ENCODE assay signal across 20 cellular contexts in genomic region chr5:1190915-1191314, GRCh38. TPM values are rescaled to one million over a fixed set of nuclear protein-coding genes. Genes with fewer than 3 reads are reported as not detected.
DNase-seq lines count a peak whose midpoint lies in the region; ATAC-seq and TF ChIP-seq lines count a peak whose summit lies in the region.
"Had no signal": no experiment of that assay in that cellular context is flagged by ENCODE, and none has a peak within 500 bp of the region (broad histone marks: within the 10 kb centered on the region; RNA-seq: fewer than 3 reads in every experiment).

No MANE protein-coding gene starts in this region.

- H4K20me1 ChIP-seq in DOHH2 (ENCODE audit: control insufficient read depth, insufficient read depth, low read depth, low read length) (no peaks in the 10 kb centered on the region), Loucy (ENCODE audit: insufficient read depth, low read length, poor library complexity, severe bottlenecking) (no peaks in the 10 kb centered on the region)

- no peak for ATAC-seq in GM21515 (IDR thresholded peaks at IDR 0.05; ENCODE audit: unreplicated experiment)
- no peak for ATAC-seq in naive thymus-derived CD8-positive, alpha-beta T cell

- H3K4me1 ChIP-seq in DOHH2 (ENCODE audit: control insufficient read depth, low read length) (peaks cover 7% of the 10 kb centered on the region), Loucy (ENCODE audit: insufficient read depth, low read length, poor library complexity, severe bottlenecking) (peaks cover 14% of the 10 kb centered on the region)

- no peaks in the 10 kb centered on the region for H3K9me3 ChIP-seq in DOHH2 (ENCODE audit: control insufficient read depth, insufficient read depth, low read length)
- H3K9me3 ChIP-seq in Loucy (ENCODE audit: insufficient read depth, low read depth, low read length), result no peaks in the 10 kb centered on the region

- H3K9me3 Mint-ChIP-seq in naive thymus-derived CD8-positive, alpha-beta T cell, result no peaks in the 10 kb centered on the region
- no peaks in the 10 kb centered on the region for H3K9me3 Mint-ChIP-seq in T-helper 2 cell treated with Interferon-gamma antibody and Interleukin-4, amounts not matched to agents 5 μg/mL and 100 μg/mL, for 36 hours

- no peak for TF ChIP-seq CTCF in DOHH2 (IDR thresholded peaks at IDR 0.05; ENCODE audit: low read depth, low read length, poor library complexity, severe bottlenecking)
- no peak for TF ChIP-seq CTCF in Loucy (conservative IDR thresholded peaks at IDR 0.05; ENCODE audit: low read length)

- POLR2A ChIA-PET in naive thymus-derived CD8-positive, alpha-beta T cell (lab: Charles Lee), result no interaction called here

- H3K9me2 ChIP-seq in DOHH2 (replicated peaks; ENCODE audit: control insufficient read depth, low read length) (no peaks in the 10 kb centered on the region), Loucy (replicated peaks; ENCODE audit: low read depth, low read length) (no peaks in the 10 kb centered on the region)

- H2AFZ ChIP-seq in Loucy (ENCODE audit: low read length), result 0 out of 2 replicates have a peak overlapping the region, but pooled peaks have one; percentile 47
- H2AFZ ChIP-seq: hepatocyte had no signal

- H3K4me1 Mint-ChIP-seq in naive thymus-derived CD8-positive, alpha-beta T cell, result peaks cover 0 to 3% (median 0%) of the 10 kb centered on the region in 4 donors
- H3K4me1 Mint-ChIP-seq in T-helper 2 cell treated with Interferon-gamma antibody and Interleukin-4, amounts not matched to agents 5 μg/mL and 100 μg/mL, for 36 hours (ENCODE audit: low read depth), result no peaks in the 10 kb centered on the region

- H3K36me3 ChIP-seq in DOHH2 (ENCODE audit: control insufficient read depth, low read length) (no peaks in the 10 kb centered on the region), Loucy (ENCODE audit: insufficient read depth, low read length) (no peaks in the 10 kb centered on the region)

- no peak overlapping the region for H3K9ac ChIP-seq in Loucy (ENCODE audit: low read depth, low read length, poor library complexity, severe bottlenecking)

- DNase-seq in SIG-M5 treated with dmso at 0.1 percent for 504 hours (lab: John Stamatoyannopoulos, UW; ENCODE audit: unreplicated experiment) (peak; percentile 73), mesenteric fat pad (ENCODE audit: low spot score) (peak; percentile 28), epidermal melanocyte (ENCODE audit: insufficient read length, low spot score) (no peak)
- DNase-seq in naive thymus-derived CD8-positive, alpha-beta T cell, result no peak
- DNase-seq in T-helper 2 cell treated with Interferon-gamma antibody and Interleukin-4, amounts not matched to agents 5 μg/mL and 100 μg/mL, for 36 hours (ENCODE audit: low spot score), result no peak
- DNase-seq: activated CD4-positive, alpha-beta T cell treated with anti-CD3 and anti-CD28 coated beads, Interleukin-2, amount 50 U/mL, for 48 hours; activated T-cell treated with anti-CD3 and anti-CD28 coated beads, Interleukin-2, amount 50 U/mL, for 48 hours; DMS153; effector memory CD4-positive, alpha-beta T cell; NCI-H1048; NCI-H2107; SHP77 treated with DMSO at 0.1 percent for 48 hours; substantia nigra; T-helper 9 cell had no signal

- no peak overlapping the region for H3K4me3 ChIP-seq in DOHH2 (ENCODE audit: low read length)
- H3K4me3 ChIP-seq in Loucy (ENCODE audit: low read length, poor library complexity, severe bottlenecking), result no peak overlapping the region
- H3K4me3 ChIP-seq: hepatocyte had no signal

- H3K27ac Mint-ChIP-seq in naive thymus-derived CD8-positive, alpha-beta T cell, result no peak overlapping the region
- no peak overlapping the region for H3K27ac Mint-ChIP-seq in T-helper 2 cell treated with Interferon-gamma antibody and Interleukin-4, amounts not matched to agents 5 μg/mL and 100 μg/mL, for 36 hours

- no peak overlapping the region for H3K27ac ChIP-seq in DOHH2 (ENCODE audit: low read depth, low read length)
- H3K27ac ChIP-seq: hepatocyte had no signal

- no peaks in the 10 kb centered on the region for H3K79me2 ChIP-seq in DOHH2 (ENCODE audit: control insufficient read depth, low read length)
- H3K79me2 ChIP-seq in Loucy (ENCODE audit: insufficient read depth, low read length), result no peaks in the 10 kb centered on the region
- H3K79me2 ChIP-seq: hepatocyte had no signal

- H3K27me3 ChIP-seq in DOHH2 (ENCODE audit: control insufficient read depth, low read length) (no peaks in the 10 kb centered on the region), Loucy (ENCODE audit: insufficient read depth, low read length, poor library complexity, severe bottlenecking) (no peaks in the 10 kb centered on the region)
- H3K27me3 ChIP-seq: hepatocyte had no signal

- H3K4me2 ChIP-seq in DOHH2 (ENCODE audit: low read length) (peak overlapping the region; percentile 31), Loucy (ENCODE audit: low read depth, low read length, poor library complexity, severe bottlenecking) (peak overlapping the region; percentile 3)
- H3K4me2 ChIP-seq: hepatocyte had no signal

- H3F3A ChIP-seq in DOHH2 (ENCODE audit: control insufficient read depth, insufficient read depth), result no peaks in the 10 kb centered on the region
- H3F3A ChIP-seq in Loucy (ENCODE audit: low read depth), result no peaks in the 10 kb centered on the region

- H3K27me3 Mint-ChIP-seq in naive thymus-derived CD8-positive, alpha-beta T cell, result peaks cover 17 to 42% (median 26%) of the 10 kb centered on the region in 5 donors
- peaks cover 14% of the 10 kb centered on the region for H3K27me3 Mint-ChIP-seq in T-helper 2 cell treated with Interferon-gamma antibody and Interleukin-4, amounts not matched to agents 5 μg/mL and 100 μg/mL, for 36 hours (ENCODE audit: low read depth)

- no peaks in the 10 kb centered on the region for H3K36me3 Mint-ChIP-seq in naive thymus-derived CD8-positive, alpha-beta T cell
- H3K36me3 Mint-ChIP-seq in T-helper 2 cell treated with Interferon-gamma antibody and Interleukin-4, amounts not matched to agents 5 μg/mL and 100 μg/mL, for 36 hours (ENCODE audit: low read depth), result no peaks in the 10 kb centered on the region

- H3K4me3 Mint-ChIP-seq in naive thymus-derived CD8-positive, alpha-beta T cell, result no peak overlapping the region
- no peak overlapping the region for H3K4me3 Mint-ChIP-seq in T-helper 2 cell treated with Interferon-gamma antibody and Interleukin-4, amounts not matched to agents 5 μg/mL and 100 μg/mL, for 36 hours

RNA-seq across cellular contexts. Expression of gene SLC6A19, which starts 10.5 kb away (rescaled TPM):
- total RNA-seq in mesenteric fat pad, result 0.32 TPM
- not detected for total RNA-seq in naive thymus-derived CD8-positive, alpha-beta T cell
- polyA plus RNA-seq in naive thymus-derived CD8-positive, alpha-beta T cell, result not detected
- total RNA-seq: bronchial epithelial cell, HT1080 had no signal

RNA-seq across cellular contexts. Expression of gene SLC6A18, which starts 34.3 kb away (rescaled TPM):
- not detected for total RNA-seq in mesenteric fat pad
- total RNA-seq in naive thymus-derived CD8-positive, alpha-beta T cell, result not detected
- not detected for polyA plus RNA-seq in naive thymus-derived CD8-positive, alpha-beta T cell
- total RNA-seq: bronchial epithelial cell, hepatocyte, HT1080 had no signal

Comparison
In these comparisons a context has a peak if more than half of its experiments do, and no peak if none do; other contexts are left out.
1. DNase-seq: peak in SIG-M5 treated with dmso at 0.1 percent for 504 hours (single experiment) and mesenteric fat pad (single experiment); none in epidermal melanocyte (single experiment), naive thymus-derived CD8-positive, alpha-beta T cell (0 of 10) and T-helper 2 cell treated with Interferon-gamma antibody and Interleukin-4, amounts not matched to agents 5 μg/mL and 100 μg/mL, for 36 hours (single experiment).